ENCODE assay signal across 8 cellular contexts in genomic region chr1:157156058-157156541, GRCh38. TPM values are rescaled to one million over a fixed set of nuclear protein-coding genes. Genes with fewer than 3 reads are reported as not detected.
A peak's percentile ranks its signal among the peaks of the same experiment; 100 is the strongest.
DNase-seq lines count a peak whose midpoint lies in the region; ATAC-seq, FAIRE-seq and TF ChIP-seq lines count a peak whose summit lies in the region.

No MANE protein-coding gene starts in this region.

- TF ChIP-seq POLR2A in esophagus muscularis mucosa (IDR thresholded peaks at IDR 0.05; ENCODE audit: low read depth): no peak

- H3K27me3 ChIP-seq in PC-9 (ENCODE audit: insufficient read depth, low read depth): 0 out of 2 replicates have a peak, but pooled peaks cover 5% of the 10 kb centered on the region
- peaks cover 0 to 20% (median 0%) of the 10 kb centered on the region in 4 donors for H3K27me3 ChIP-seq in esophagus muscularis mucosa

- no TSS peak for BruUV-seq in PC-9 (replicated peaks; lab: Mats Ljungman, UMichigan)

- peaks cover 7% of the 10 kb centered on the region for H3K27me3 Mint-ChIP-seq in nephron (ENCODE audit: low read depth)
- peaks cover 35% of the 10 kb centered on the region for H3K27me3 Mint-ChIP-seq in stimulated activated naive CD8-positive, alpha-beta T cell treated with anti-CD3 and anti-CD28 coated beads, Interleukin-15, amount 100 ng/mL, for 72 hours

- 0 out of 2 replicates have a peak overlapping the region, but pooled peaks have one; percentile 49 for H2AFZ ChIP-seq in PC-9

- intact Hi-C loops in PC-9 (cut with micrococcal nuclease; ENCODE audit: unreplicated experiment) (loop anchor here (1.0 to 10.0 kb wide), 3 partner anchors 66 to 264 kb away; partner anchors contain the start of genes LRRC71 and PEAR1), esophagus muscularis mucosa (cut with DNase I) (loop anchor here (1.0 kb wide), 1 partner anchor 66 kb away; no protein-coding TSS in a partner anchor)

- H4K20me1 ChIP-seq in PC-9 (ENCODE audit: insufficient read depth): no peaks in the 10 kb centered on the region

- H3K27ac Mint-ChIP-seq in nephron: peak overlapping the region; percentile 21 to 93 (median 68)
- peak overlapping the region in 1 of 2 donors; percentile 88 for H3K27ac Mint-ChIP-seq in stimulated activated naive CD8-positive, alpha-beta T cell treated with anti-CD3 and anti-CD28 coated beads, Interleukin-15, amount 100 ng/mL, for 72 hours

- TF ChIP-seq CTCF in D721Med (IDR thresholded peaks at IDR 0.05; ENCODE audit: insufficient read depth, missing control alignments) (peak; percentile 96), PC-9 (conservative IDR thresholded peaks at IDR 0.05) (peak; percentile 98), esophagus muscularis mucosa (IDR thresholded peaks at IDR 0.05) (peak; percentile 91 to 99 (median 98)), nephron (IDR thresholded peaks at IDR 0.05; ENCODE audit: unreplicated experiment in 3 of 3) (peak; percentile 96 to 99 (median 98))

- H3K9me3 ChIP-seq in PC-9 (ENCODE audit: insufficient read depth, low read depth) (no peaks in the 10 kb centered on the region), esophagus muscularis mucosa (no peaks in the 10 kb centered on the region)

- CTCF ChIA-PET in PC-9 (lab: Charles Lee): interaction anchor here (0.8 to 3.8 kb wide), 7 partner anchors 15 to 186 kb away, joined by 3 to 60 read pairs (median 6); partner anchors contain the start of gene ETV3

- H3K4me3 ChIP-seq in PC-9: peak overlapping the region; percentile 38; the same call in 1 of the 2 replicates
- H3K4me3 ChIP-seq in esophagus muscularis mucosa: peak overlapping the region; percentile 18 to 40 (median 28)

- H3K4me3 Mint-ChIP-seq in nephron: peak overlapping the region; percentile 64 to 73 (median 70)
- H3K4me3 Mint-ChIP-seq in stimulated activated naive CD8-positive, alpha-beta T cell treated with anti-CD3 and anti-CD28 coated beads, Interleukin-15, amount 100 ng/mL, for 72 hours: peak overlapping the region; percentile 51 to 63

- no peaks in the 10 kb centered on the region for H3K9me3 Mint-ChIP-seq in nephron
- no peaks in the 10 kb centered on the region for H3K9me3 Mint-ChIP-seq in stimulated activated naive CD8-positive, alpha-beta T cell treated with anti-CD3 and anti-CD28 coated beads, Interleukin-15, amount 100 ng/mL, for 72 hours

- no peak for TF ChIP-seq EP300 in esophagus muscularis mucosa (IDR thresholded peaks at IDR 0.05)

- H3K36me3 ChIP-seq in PC-9 (ENCODE audit: low read depth) (no peaks in the 10 kb centered on the region), esophagus muscularis mucosa (no peaks in the 10 kb centered on the region)

- DNase-seq in D721Med (ENCODE audit: insufficient read length, low spot score) (no peak), HT-29 (ENCODE audit: low spot score) (peak; percentile 74), PC-9 (peak in 1 of 2 experiments; percentile 76), activated T-cell treated with anti-CD3 and anti-CD28 coated beads for 48 hours (ENCODE audit: low read depth) (peak; percentile 75), esophagus muscularis mucosa (ENCODE audit: extremely low spot score) (no peak)
- DNase-seq in stimulated activated naive CD8-positive, alpha-beta T cell treated with anti-CD3 and anti-CD28 coated beads, Interleukin-15, amount 100 ng/mL, for 72 hours: peak; percentile 78 to 79

- no peaks in the 10 kb centered on the region for H3K9me2 ChIP-seq in PC-9 (ENCODE audit: insufficient read depth)

- no peaks in the 10 kb centered on the region for H3K36me3 Mint-ChIP-seq in nephron (ENCODE audit: low read depth)

- POLR2A ChIA-PET in PC-9 (lab: Charles Lee; ENCODE audit: unreplicated experiment): no interaction called here

- 4% methylated on average over 14 of the region's 14 CpGs for WGBS in esophagus muscularis mucosa

- H3F3A ChIP-seq in PC-9 (ENCODE audit: insufficient read depth, low read depth): peaks cover 5% of the 10 kb centered on the region; the same call in 1 of the 2 replicates

- peak overlapping the region; percentile 74 for H3K4me2 ChIP-seq in PC-9

- peaks cover 33% of the 10 kb centered on the region for H3K4me1 ChIP-seq in PC-9 (replicated peaks; ENCODE audit: insufficient read depth)
- peaks cover 20 to 29% (median 24%) of the 10 kb centered on the region in 4 donors for H3K4me1 ChIP-seq in esophagus muscularis mucosa

- FAIRE-seq in D721Med (lab: Jason Lieb, UNC): no peak

- peak; percentile 79 for ATAC-seq in stimulated activated naive CD8-positive, alpha-beta T cell treated with anti-CD3 and anti-CD28 coated beads, Interleukin-15, amount 100 ng/mL, for 72 hours
- ATAC-seq in HG02610 (IDR thresholded peaks at IDR 0.05; ENCODE audit: unreplicated experiment): no peak

- peaks cover 71% of the 10 kb centered on the region for H3K4me1 Mint-ChIP-seq in nephron
- H3K4me1 Mint-ChIP-seq in stimulated activated naive CD8-positive, alpha-beta T cell treated with anti-CD3 and anti-CD28 coated beads, Interleukin-15, amount 100 ng/mL, for 72 hours: peaks cover 24% of the 10 kb centered on the region

- no peak overlapping the region for H3K27ac ChIP-seq in PC-9
- H3K27ac ChIP-seq in esophagus muscularis mucosa (replicated peaks in 1 of 4): no peak overlapping the region

- no peaks in the 10 kb centered on the region for H3K79me2 ChIP-seq in PC-9 (ENCODE audit: low read depth)

RNA-seq across cellular contexts. Expression of gene ETV3, which starts 17.9 kb away (rescaled TPM):
- total RNA-seq in HT-29 (2014; rRNA removed; shearing (Covaris generic)): 8.9 and 9.5 TPM in 2 replicates
- total RNA-seq in PC-9 (2021): 22.1 and 26.2 TPM in 2 replicates
- 10 to 100 TPM; 16.6 to 20.0 (median 19.2) TPM for total RNA-seq in esophagus muscularis mucosa

RNA-seq across cellular contexts. Expression of gene ETV3L, which starts 56.5 kb away (rescaled TPM):
- total RNA-seq in HT-29 (2014; rRNA removed; shearing (Covaris generic)): not detected in 2 replicates
- not detected in 2 replicates for total RNA-seq in PC-9 (2021)
- total RNA-seq in esophagus muscularis mucosa: not detected

Comparison
In these comparisons a context has a peak if more than half of its experiments do, and no peak if none do; other contexts are left out.
1. DNase-seq: peak in HT-29 (single experiment), activated T-cell treated with anti-CD3 and anti-CD28 coated beads for 48 hours (single experiment) and stimulated activated naive CD8-positive, alpha-beta T cell treated with anti-CD3 and anti-CD28 coated beads, Interleukin-15, amount 100 ng/mL, for 72 hours (2 of 2); none in D721Med (single experiment) and esophagus muscularis mucosa (single experiment).
2. Peak in every context shown above with its lines, with median percentiles within 50 percentile points of each other: CTCF ChIP-seq.